14 cellular contexts compared by ENCODE assay signal in the genomic region with DNA sequence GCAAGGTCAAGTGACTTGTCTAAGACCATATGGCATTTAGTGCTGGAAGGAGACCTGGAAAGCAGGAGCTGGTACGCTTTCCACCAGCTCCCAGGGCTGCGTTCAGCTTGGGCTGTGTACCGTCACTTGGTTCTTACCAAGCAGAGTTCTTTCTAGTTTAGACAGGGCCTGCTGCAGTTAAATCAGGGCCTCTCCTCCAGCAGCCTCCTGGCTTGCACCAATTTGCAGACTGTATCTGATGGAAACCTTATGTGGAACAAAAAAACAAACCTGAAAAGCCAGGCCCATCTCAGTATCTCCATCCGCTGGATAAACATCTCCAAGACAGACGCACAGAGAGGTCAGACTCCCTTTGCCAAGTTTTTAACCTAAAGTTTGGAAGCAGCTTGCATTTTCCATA.
DNase-seq lines count a peak whose midpoint lies in the region; ATAC-seq and TF ChIP-seq lines count a peak whose summit lies in the region.
"Had no signal": no experiment of that assay in that cellular context is flagged by ENCODE, and none has a peak within 500 bp of the region (broad histone marks: within the 10 kb centered on the region; RNA-seq: fewer than 3 reads in every experiment).

No MANE protein-coding gene starts in this region.

- no peak overlapping the region for H3K4me3 Mint-ChIP-seq in activated T-helper 17 cell treated with anti-CD3 and anti-CD28 coated beads, Interleukin-2, amount 50 U/mL, for 72 hours
- H3K4me3 Mint-ChIP-seq: activated T-cell treated with anti-CD3 and anti-CD28 coated beads, Interleukin-2, amount 50 U/mL, for 24 hours had no signal

- H3K4me1 ChIP-seq in Peyer's patch: no peaks in the 10 kb centered on the region
- no peaks in the 10 kb centered on the region for H3K4me1 ChIP-seq in mesodermal cell (ENCODE audit: control insufficient read depth, insufficient read depth, low read length, poor library complexity, severe bottlenecking)
- H3K4me1 ChIP-seq in suprapubic skin: peaks cover 12% of the 10 kb centered on the region

- H3K27ac ChIP-seq in Peyer's patch: peak overlapping the region in 3 of 4 donors; percentile 23 to 70 (median 35)
- peak overlapping the region; percentile 55 for H3K27ac ChIP-seq in mesodermal cell (ENCODE audit: low read depth, low read length, severe bottlenecking)
- peak overlapping the region; percentile 56 for H3K27ac ChIP-seq in suprapubic skin
- H3K27ac ChIP-seq: SK-N-MC had no signal

- DNase-seq in Peyer's patch (no peak), fibroblast of gingiva (ENCODE audit: low read depth) (peak; percentile 54), suprapubic skin (ENCODE audit: low spot score in 2 of 2) (no peak), SW 1271 (lab: John Stamatoyannopoulos, UW) (no peak), NCI-H446 (lab: John Stamatoyannopoulos, UW) (no peak)
- DNase-seq: activated T-cell treated with anti-CD3 and anti-CD28 coated beads, Interleukin-2, amount 50 U/mL, for 24 hours; EL; NCI-H1694 had no signal

- H3K27me3 ChIP-seq in Peyer's patch (no peaks in the 10 kb centered on the region), suprapubic skin (no peaks in the 10 kb centered on the region)

- no peak overlapping the region for H3K27ac Mint-ChIP-seq in activated T-helper 17 cell treated with anti-CD3 and anti-CD28 coated beads, Interleukin-2, amount 50 U/mL, for 72 hours
- H3K27ac Mint-ChIP-seq: activated T-cell treated with anti-CD3 and anti-CD28 coated beads, Interleukin-2, amount 50 U/mL, for 24 hours had no signal

- 92 to 100% methylated on average over 3 to 5 of the region's 5 CpGs for WGBS in mesodermal cell (ENCODE audit: insufficient coverage in 2 of 2), 2 experiments
- WGBS in suprapubic skin: 58% methylated on average over 5 of the region's 5 CpGs

- no peaks in the 10 kb centered on the region for H3K36me3 Mint-ChIP-seq in activated T-helper 17 cell treated with anti-CD3 and anti-CD28 coated beads, Interleukin-2, amount 50 U/mL, for 72 hours (ENCODE audit: low read depth)

- H3K36me3 ChIP-seq in Peyer's patch (no peaks in the 10 kb centered on the region), mesodermal cell (ENCODE audit: control insufficient read depth, insufficient read depth, low read length) (no peaks in the 10 kb centered on the region), suprapubic skin (no peaks in the 10 kb centered on the region)

- H3K4me1 Mint-ChIP-seq in activated T-helper 17 cell treated with anti-CD3 and anti-CD28 coated beads, Interleukin-2, amount 50 U/mL, for 72 hours: no peaks in the 10 kb centered on the region

- no peak for TF ChIP-seq EP300 in suprapubic skin (IDR thresholded peaks at IDR 0.05)

- H3K27me3 Mint-ChIP-seq in activated T-helper 17 cell treated with anti-CD3 and anti-CD28 coated beads, Interleukin-2, amount 50 U/mL, for 72 hours: no peaks in the 10 kb centered on the region
- H3K27me3 Mint-ChIP-seq: progenitor cell of endocrine pancreas had no signal

- no peak for TF ChIP-seq CTCF in Peyer's patch (IDR thresholded peaks at IDR 0.05)
- TF ChIP-seq CTCF in suprapubic skin (IDR thresholded peaks at IDR 0.05): no peak

- no peak overlapping the region for H3K4me3 ChIP-seq in Peyer's patch
- H3K4me3 ChIP-seq in mesodermal cell (ENCODE audit: extremely low read depth, insufficient read depth, low read length, poor library complexity, severe bottlenecking): no peak overlapping the region
- H3K4me3 ChIP-seq in suprapubic skin: no peak overlapping the region
- H3K4me3 ChIP-seq: SK-N-MC had no signal

- TF ChIP-seq POLR2A in Peyer's patch (IDR thresholded peaks at IDR 0.05) (no peak), suprapubic skin (IDR thresholded peaks at IDR 0.05) (no peak)

- peaks cover 15% of the 10 kb centered on the region for H3K9me3 Mint-ChIP-seq in activated T-helper 17 cell treated with anti-CD3 and anti-CD28 coated beads, Interleukin-2, amount 50 U/mL, for 72 hours

- H3K9me3 ChIP-seq in Peyer's patch (no peaks in the 10 kb centered on the region), mesodermal cell (ENCODE audit: control insufficient read depth, low read length) (peaks cover 11% of the 10 kb centered on the region), suprapubic skin (no peaks in the 10 kb centered on the region)

- ATAC-seq in activated T-helper 17 cell treated with anti-CD3 and anti-CD28 coated beads, Interleukin-2, amount 50 U/mL, for 72 hours (replicated peaks): no peak
- ATAC-seq in GM18873 (IDR thresholded peaks at IDR 0.05; ENCODE audit: low FRiP score, unreplicated experiment): no peak
- ATAC-seq: activated CD4-positive, CD25-positive, alpha-beta regulatory T cell treated with anti-CD3 and anti-CD28 coated beads, Interleukin-2, amount 50 U/mL, for 24 hours had no signal
